Comparison of ENCODE assay signal across 8 cellular contexts in genomic region chr17:38509008-38509771, GRCh38.
DNase-seq lines count a peak whose midpoint lies in the region; ATAC-seq and TF ChIP-seq lines count a peak whose summit lies in the region.

No MANE protein-coding gene starts in this region.

- H3K4me3 Mint-ChIP-seq in activated naive CD8-positive, alpha-beta T cell = peak overlapping the region; percentile 92

- peak overlapping the region; percentile 52; the same call in 1 of the 2 replicates for H3K4me2 ChIP-seq in SK-N-SH

- H3K9ac ChIP-seq in SK-N-SH = no peak overlapping the region

- H3K27me3 Mint-ChIP-seq in activated naive CD8-positive, alpha-beta T cell = peaks cover 24% of the 10 kb centered on the region

- no peaks in the 10 kb centered on the region for H3K9me2 ChIP-seq in SK-N-SH

- H3K36me3 ChIP-seq in SK-N-SH (replicated peaks in 1 of 2; ENCODE audit: control insufficient read depth in 1 of 2, insufficient read depth in 2 of 2, low read length in 1 of 2) = peaks cover 10 to 23% of the 10 kb centered on the region in 2 experiments

- intact Hi-C loops in Right ventricle myocardium inferior (cut with DNase I) (loop anchor here (10.0 kb wide), 1 partner anchor 154 kb away; the partner anchor contains the start of gene SOCS7), posterior cingulate gyrus (cut with DNase I) (loop anchor here (5.0 kb wide), 1 partner anchor 158 kb away; no protein-coding TSS in a partner anchor)

- peaks cover 19% of the 10 kb centered on the region for H4K20me1 ChIP-seq in SK-N-SH (ENCODE audit: insufficient read depth)

- H3K79me2 ChIP-seq in SK-N-SH (ENCODE audit: insufficient read depth) = no peaks in the 10 kb centered on the region

- H3K27ac Mint-ChIP-seq in activated naive CD8-positive, alpha-beta T cell = peak overlapping the region; percentile 37

- CTCF ChIA-PET in SK-N-SH (lab: Yijun Ruan, JAX) = interaction anchor here (0.5 to 4.3 kb wide), 59 partner anchors 8 to 393 kb away, joined by 3 to 111 read pairs (median 5); partner anchors contain the start of gene ARHGAP23

- H3K4me1 ChIP-seq in SK-N-SH (ENCODE audit: control insufficient read depth in 1 of 2, insufficient read depth in 2 of 2, low read depth in 1 of 2, low read length in 1 of 2) = peaks cover 13 to 14% of the 10 kb centered on the region in 2 experiments; a peak in 2 of 4 replicates

- no peaks in the 10 kb centered on the region for H3K36me3 Mint-ChIP-seq in activated naive CD8-positive, alpha-beta T cell

- peaks cover 28% of the 10 kb centered on the region for H3F3A ChIP-seq in SK-N-SH (replicated peaks; ENCODE audit: insufficient read depth)

- H3K9me3 ChIP-seq in SK-N-SH = no peaks in the 10 kb centered on the region

- H2AFZ ChIP-seq in SK-N-SH (ENCODE audit: low read depth) = no peak overlapping the region

- DNase-seq in 8988T (peak; percentile 86), H4 (ENCODE audit: low spot score) (peak; percentile 46), SK-N-SH (peak; percentile 98), Right ventricle myocardium inferior (ENCODE audit: missing footprints) (peak; percentile 89), posterior cingulate gyrus (peak; percentile 60 to 97 (median 78)), ureter (ENCODE audit: low spot score) (peak; percentile 76)

- TF ChIP-seq EP300 in SK-N-SH (IDR thresholded peaks at IDR 0.05; ENCODE audit: borderline replicate concordance in 1 of 2, low read depth in 1 of 2, low read length in 1 of 2) = no peak

- H3K9me3 Mint-ChIP-seq in activated naive CD8-positive, alpha-beta T cell (ENCODE audit: low read depth) = no peaks in the 10 kb centered on the region

- peak; percentile 70 for TF ChIP-seq RAD21 in SK-N-SH (IDR thresholded peaks at IDR 0.05; ENCODE audit: low read length)

- H3K27me3 ChIP-seq in SK-N-SH (ENCODE audit: insufficient read depth) = no peaks in the 10 kb centered on the region

- peak overlapping the region; percentile 17 to 50; a peak in 2 of 4 replicates for H3K4me3 ChIP-seq in SK-N-SH (ENCODE audit: low read depth in 2 of 2, low read length in 1 of 2)

- peak; percentile 83 for TF ChIP-seq CTCF in SK-N-SH (IDR thresholded peaks at IDR 0.05)

- ATAC-seq in Right ventricle myocardium inferior = peak; percentile 51
- no peak for ATAC-seq in HG03025 (IDR thresholded peaks at IDR 0.05; ENCODE audit: low FRiP score, unreplicated experiment)

- WGBS in SK-N-SH (ENCODE audit: low lambda C conversion rate) = 60% methylated on average over 26 of the region's 26 CpGs

- no peak overlapping the region for H3K27ac ChIP-seq in SK-N-SH (ENCODE audit: low read depth in 2 of 2, low read length in 1 of 2)

- peaks cover 9% of the 10 kb centered on the region for H3K4me1 Mint-ChIP-seq in activated naive CD8-positive, alpha-beta T cell (ENCODE audit: low read depth)

- POLR2A ChIA-PET in SK-N-SH (lab: Yijun Ruan, JAX) = interaction anchor here (0.6 kb wide), 1 partner anchor 31 kb away, joined by 3 read pairs; no protein-coding TSS in a partner anchor

TF ChIP-seq in SK-N-SH, 30 proteins besides CTCF, POLR2A, EP300 and RAD21:
- TF ChIP-seq NFIC (IDR thresholded peaks at IDR 0.05; ENCODE audit: borderline replicate concordance) (no peak), SMC3 (IDR thresholded peaks at IDR 0.05; ENCODE audit: low read depth, low read length) (peak; percentile 32; the same call in 1 of the 2 replicates), RCOR1 (IDR thresholded peaks at IDR 0.05; ENCODE audit: low read length) (peak; percentile 59; the same call in 1 of the 2 replicates), CHD2 (IDR thresholded peaks at IDR 0.05; ENCODE audit: low read length, partially characterized antibody) (peak; percentile 53), FOSL2 (IDR thresholded peaks at IDR 0.05; ENCODE audit: borderline replicate concordance, low read depth) (no peak), SIN3A (IDR thresholded peaks at IDR 0.05; ENCODE audit: borderline replicate concordance, low read depth, low read length) (0 out of 2 replicates have a peak, but pooled peaks have one; percentile 46), ELF1 (IDR thresholded peaks at IDR 0.05) (0 out of 2 replicates have a peak, but pooled peaks have one; percentile 39), MXI1 (IDR thresholded peaks at IDR 0.05; ENCODE audit: low read depth, low read length) (peak; percentile 76), GATA2 (CRISPR knock-in tag; IDR thresholded peaks at IDR 0.05) (peak; percentile 69), USF1 (IDR thresholded peaks at IDR 0.05; ENCODE audit: borderline replicate concordance, low read depth) (no peak), FOXM1 (IDR thresholded peaks at IDR 0.05; ENCODE audit: low read depth) (no peak), POLR2AphosphoS5 (IDR thresholded peaks at IDR 0.05; ENCODE audit: low read depth, low read length) (no peak), MAX (IDR thresholded peaks at IDR 0.05; ENCODE audit: low read depth) (no peak; the same call in 1 of the 2 replicates), NRF1 (IDR thresholded peaks at IDR 0.05; ENCODE audit: low read depth, low read length) (no peak), ZBTB33 (IDR thresholded peaks at IDR 0.05; ENCODE audit: borderline replicate concordance, low read depth) (no peak), JUND (IDR thresholded peaks at IDR 0.05) (no peak), TAF1 (IDR thresholded peaks at IDR 0.05; ENCODE audit: borderline replicate concordance, low read depth, low read length) (no peak), RFX5 (IDR thresholded peaks at IDR 0.05; ENCODE audit: low read length) (no peak), PBX3 (IDR thresholded peaks at IDR 0.05) (no peak), IRF3 (IDR thresholded peaks at IDR 0.05; ENCODE audit: low read depth, low read length) (no peak), MEF2A (IDR thresholded peaks at IDR 0.05; ENCODE audit: borderline replicate concordance, low read depth) (no peak), EZH2phosphoT487 (IDR thresholded peaks at IDR 0.05; ENCODE audit: borderline replicate concordance, low read depth) (no peak), FOXJ3 (CRISPR knock-in tag; IDR thresholded peaks at IDR 0.05) (peak; percentile 61; the same call in 1 of the 2 replicates), USF2 (IDR thresholded peaks at IDR 0.05; ENCODE audit: borderline replicate concordance, low read depth, low read length) (no peak)

Comparison
In these comparisons a context has a peak if more than half of its experiments do, and no peak if none do; other contexts are left out.
1. DNase-seq: peak in every context shown above with its lines; median percentile 98 in SK-N-SH; 89 in Right ventricle myocardium inferior; 86 in 8988T; 78 in posterior cingulate gyrus; 76 in ureter; 46 in H4.